ENCODE assay signal across 34 cellular contexts in genomic region chr13:21320642-21321034, GRCh38.
"Had no signal": no experiment of that assay in that cellular context is flagged by ENCODE, and none has a peak within 500 bp of the region (broad histone marks: within the 10 kb centered on the region; RNA-seq: fewer than 3 reads in every experiment).

No MANE protein-coding gene starts in this region.

- DNase-seq: Karpas-422, Kasumi-1, MG63, MM.1S, MV-4-11, NCI-H1048, NCI-H1092, NCI-H1092 treated with DMSO at 0.1 percent for 48 hours, NCI-H1105, NCI-H1105 treated with DMSO at 0.1 percent for 48 hours, NCI-H1417, NCI-H1417 treated with DMSO at 0.1 percent for 48 hours, NCI-H1436, NCI-H1436 treated with DMSO at 0.1 percent for 48 hours, NCI-H146, NCI-H1694, NCI-H1694 treated with DMSO at 0.1 percent for 48 hours, NCI-H187, NCI-H187 treated with DMSO at 0.1 percent for 48 hours, NCI-H1930, NCI-H2029, NCI-H2029 treated with DMSO at 0.1 percent for 48 hours, NCI-H2081, NCI-H2081 treated with DMSO at 0.1 percent for 48 hours, NCI-H2107, NCI-H2171, NCI-H2171 treated with DMSO at 0.1 percent for 48 hours, NCI-H2227 treated with DMSO at 0.1 percent for 48 hours, NCI-H226, NCI-H345, NCI-H446, NCI-H446 treated with DMSO at 0.1 percent for 48 hours, NCI-H510A had no signal

- H3K27me3 ChIP-seq: MG63 had no signal

- H3K9ac ChIP-seq: KMS-11 had no signal

- H3K27ac ChIP-seq: KMS-11 had no signal

- H3K4me2 ChIP-seq: KMS-11 had no signal

- H3K4me3 ChIP-seq: MG63 had no signal

- H3K36me3 ChIP-seq: MG63 had no signal

- H3K9me3 ChIP-seq: MG63 had no signal
